ENCODE assay signal across 8 cellular contexts in the genomic region with DNA sequence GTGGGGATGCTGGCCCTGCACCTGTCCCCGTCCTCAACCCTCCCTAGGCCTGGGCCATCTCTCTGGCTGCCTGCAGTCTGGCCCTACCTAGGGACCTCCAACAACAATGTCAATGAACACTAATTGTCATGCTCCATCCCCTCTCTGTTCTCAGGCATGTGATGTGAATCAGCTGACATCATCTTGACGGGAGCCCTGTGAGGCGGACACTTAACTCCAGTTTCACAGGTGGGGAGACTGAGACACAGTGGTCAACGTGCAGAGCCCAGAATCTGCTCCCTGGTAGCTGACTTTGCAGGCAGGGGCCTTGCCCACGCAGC.
A peak's percentile ranks its signal among the peaks of the same experiment; 100 is the strongest.
DNase-seq lines count a peak whose midpoint lies in the region; ATAC-seq lines count a peak whose summit lies in the region.

No MANE protein-coding gene starts in this region.

- H3K9me3 ChIP-seq in stomach smooth muscle (ENCODE audit: control insufficient read depth in 2 of 2, low read length in 2 of 2): no peaks in the 10 kb centered on the region

- no peaks in the 10 kb centered on the region for H3K36me3 ChIP-seq in stomach smooth muscle (ENCODE audit: control insufficient read depth in 2 of 2, insufficient read depth in 2 of 2, low read length in 2 of 2)

- DNase-seq in DMS79 treated with DMSO at 0.1 percent for 48 hours (lab: John Stamatoyannopoulos, UW): peak; percentile 5
- DNase-seq in DMS79 (lab: John Stamatoyannopoulos, UW): no peak
- peak; percentile 35 for DNase-seq in kidney tubule cell (ENCODE audit: low spot score)
- DNase-seq in NCI-H2227 treated with DMSO at 0.1 percent for 48 hours (lab: John Stamatoyannopoulos, UW): no peak
- no peak for DNase-seq in SHP77 (lab: John Stamatoyannopoulos, UW)

- peak overlapping the region; percentile 92 for H3K27ac ChIP-seq in angular gyrus (ENCODE audit: low read depth, low read length)
- peak overlapping the region; percentile 79 for H3K27ac ChIP-seq in stomach smooth muscle (ENCODE audit: low read length)

- H3K9ac ChIP-seq in stomach smooth muscle (ENCODE audit: low read length in 2 of 2): peak overlapping the region; percentile 78 to 81

- peak overlapping the region; percentile 83 to 87 for H3K4me3 ChIP-seq in stomach smooth muscle (ENCODE audit: low read length in 2 of 2)

- H3K4me1 ChIP-seq in stomach smooth muscle (ENCODE audit: control insufficient read depth, insufficient read depth, low read length): peaks cover 29% of the 10 kb centered on the region

- no peak for ATAC-seq in GM19351 (IDR thresholded peaks at IDR 0.05; ENCODE audit: unreplicated experiment)

- H3K27me3 ChIP-seq in stomach smooth muscle (ENCODE audit: control insufficient read depth in 1 of 2, insufficient read depth in 2 of 2, low read length in 2 of 2): peaks cover 3% of the 10 kb centered on the region in 2 donors

Comparison
In these comparisons a context has a peak if more than half of its experiments do, and no peak if none do; other contexts are left out.
1. DNase-seq: peak in DMS79 treated with DMSO at 0.1 percent for 48 hours (single experiment) and kidney tubule cell (single experiment); none in DMS79 (single experiment), NCI-H2227 treated with DMSO at 0.1 percent for 48 hours (single experiment) and SHP77 (0 of 2).